In genomic region chr17:50612281-50612680, GRCh38 we compare ENCODE assay signal across 30 cellular contexts. TPM values are rescaled to one million over a fixed set of nuclear protein-coding genes. Genes with fewer than 3 reads are reported as not detected.
A peak's percentile ranks its signal among the peaks of the same experiment; 100 is the strongest.
DNase-seq lines count a peak whose midpoint lies in the region; ATAC-seq, FAIRE-seq and TF ChIP-seq lines count a peak whose summit lies in the region.
"Had no signal": no experiment of that assay in that cellular context is flagged by ENCODE, and none has a peak within 500 bp of the region (broad histone marks: within the 10 kb centered on the region; RNA-seq: fewer than 3 reads in every experiment).

No MANE protein-coding gene starts in this region.

- no peak overlapping the region for H3K4me2 ChIP-seq in H1 (ENCODE audit: insufficient read depth in 1 of 2, low read depth in 2 of 2, low read length in 2 of 2)
- no peak overlapping the region for H3K4me2 ChIP-seq in neural progenitor cell
- H3K4me2 ChIP-seq: BLaER1 had no signal

- H3K27ac ChIP-seq in HEK293 (ENCODE audit: extremely low read depth, low read depth, low read length): no peak overlapping the region
- peak overlapping the region; percentile 83 for H3K27ac ChIP-seq in WERI-Rb-1
- H3K27ac ChIP-seq in H1 (ENCODE audit: low read depth, low read length): no peak overlapping the region
- H3K27ac ChIP-seq in neural progenitor cell: no peak overlapping the region
- H3K27ac ChIP-seq: BLaER1 had no signal

- no peak overlapping the region for H3K18ac ChIP-seq in H1 (ENCODE audit: extremely low read depth, low read length)

- no peak overlapping the region for H2BK15ac ChIP-seq in H1 (ENCODE audit: low read length)

- H3K36me3 ChIP-seq in HEK293 (ENCODE audit: control insufficient read depth in 2 of 2, insufficient read depth in 1 of 2, low read length in 2 of 2) (no peaks in the 10 kb centered on the region), WERI-Rb-1 (peaks cover 39% of the 10 kb centered on the region), H1 (ENCODE audit: control insufficient read depth in 2 of 4, insufficient read depth in 4 of 4, low read length in 3 of 4) (no peaks in the 10 kb centered on the region), neural progenitor cell (no peaks in the 10 kb centered on the region)
- H3K36me3 ChIP-seq: BE2C, BLaER1 had no signal

- POLR2A ChIA-PET in HEK293 (lab: Yijun Ruan, JAX) (no interaction called here), H1 (lab: Charles Lee; ENCODE audit: partially characterized antibody) (no interaction called here)

- no peak for TF ChIP-seq POLR2A in H1 (IDR thresholded peaks at IDR 0.05; ENCODE audit: control extremely low read depth in 1 of 2, low read depth in 2 of 2, low read length in 2 of 2)

- H3K4me1 ChIP-seq in HEK293 (ENCODE audit: control insufficient read depth, insufficient read depth, low read length) (no peaks in the 10 kb centered on the region), H1 (replicated peaks in 1 of 4; ENCODE audit: control insufficient read depth in 3 of 4, insufficient read depth in 4 of 4, low read length in 3 of 4) (peaks cover 0 to 6% (median 3%) of the 10 kb centered on the region in 4 experiments; a peak in 1 of 7 replicates), neural progenitor cell (peaks cover 20% of the 10 kb centered on the region)
- H3K4me1 ChIP-seq: BE2C had no signal

- H3K27me3 Mint-ChIP-seq in neural progenitor cell (ENCODE audit: insufficient read depth, low read depth): peaks cover 6% of the 10 kb centered on the region

- H3F3A ChIP-seq in neural progenitor cell (ENCODE audit: low read depth): no peaks in the 10 kb centered on the region

- TF ChIP-seq EP300 in H1 (IDR thresholded peaks at IDR 0.05; ENCODE audit: borderline replicate concordance in 1 of 2, low read depth in 2 of 2, low read length in 2 of 2): no peak

- 0 out of 2 replicates have a peak overlapping the region, but pooled peaks have one; percentile 17 for H2BK12ac ChIP-seq in H1 (ENCODE audit: low read depth, low read length)

- no peaks in the 10 kb centered on the region for H3K36me3 Mint-ChIP-seq in neural progenitor cell
- H3K36me3 Mint-ChIP-seq: CD14-positive monocyte; CD4-positive, alpha-beta memory T cell; CD4-positive, CD25-positive, alpha-beta regulatory T cell; CD8-positive, alpha-beta memory T cell had no signal

- no peaks in the 10 kb centered on the region for H3K79me1 ChIP-seq in H1 (ENCODE audit: low read depth, low read length)

- no peaks in the 10 kb centered on the region for H3K9me3 Mint-ChIP-seq in neural progenitor cell
- H3K9me3 Mint-ChIP-seq: CD14-positive monocyte; CD4-positive, alpha-beta memory T cell; CD4-positive, CD25-positive, alpha-beta regulatory T cell; CD8-positive, alpha-beta memory T cell had no signal

- 0 out of 2 replicates have a peak overlapping the region, but pooled peaks have one; percentile 35 for H2BK5ac ChIP-seq in H1 (ENCODE audit: low read depth, low read length)

- no peak overlapping the region for H3K4ac ChIP-seq in H1 (replicated peaks; ENCODE audit: insufficient read length, low read depth, low read length)

- no peak overlapping the region for H3K56ac ChIP-seq in H1 (replicated peaks; ENCODE audit: insufficient read length, low read depth, low read length)

- no peak overlapping the region for H2AFZ ChIP-seq in H1 (ENCODE audit: low read length)
- no peak overlapping the region for H2AFZ ChIP-seq in neural progenitor cell (replicated peaks)

- H4K20me1 ChIP-seq in H1 (replicated peaks in 1 of 2; ENCODE audit: control insufficient read depth in 1 of 2, insufficient read depth in 2 of 2, low read length in 2 of 2) (peaks cover 0 to 2% of the 10 kb centered on the region in 2 experiments), neural progenitor cell (ENCODE audit: low read depth) (no peaks in the 10 kb centered on the region)
- H4K20me1 ChIP-seq: BLaER1 had no signal

- no peak overlapping the region for H2BK120ac ChIP-seq in H1 (replicated peaks; ENCODE audit: low read depth, low read length)

- H2AK5ac ChIP-seq in H1 (ENCODE audit: low read depth, low read length): no peak overlapping the region

- H3K23ac ChIP-seq in H1 (ENCODE audit: insufficient read length): no peak overlapping the region

- FAIRE-seq in H1 (lab: Jason Lieb, UNC): no peak
- FAIRE-seq: A204.1, GM12878, GM12892, GM18507 had no signal

- TF ChIP-seq CTCF in HEK293 (tag by site-specific recombination; IDR thresholded peaks at IDR 0.05) (no peak), WERI-Rb-1 (IDR thresholded peaks at IDR 0.05; ENCODE audit: low read depth, low read length) (no peak), H1 (IDR thresholded peaks at IDR 0.05; ENCODE audit: control extremely low read depth in 1 of 3, insufficient read depth in 1 of 3, low read depth in 1 of 3, low read length in 3 of 3) (no peak), neural progenitor cell (IDR thresholded peaks at IDR 0.05) (no peak)

- H3K79me2 ChIP-seq in H1 (ENCODE audit: control insufficient read depth in 1 of 2, insufficient read depth in 2 of 2, low read length in 2 of 2): no peaks in the 10 kb centered on the region
- no peaks in the 10 kb centered on the region for H3K79me2 ChIP-seq in neural progenitor cell (ENCODE audit: low read depth)

- H3K9me3 ChIP-seq in HEK293 (ENCODE audit: control insufficient read depth, insufficient read depth, low read depth, low read length): no peaks in the 10 kb centered on the region
- H3K9me3 ChIP-seq in WERI-Rb-1 (ENCODE audit: severe bottlenecking): no peaks in the 10 kb centered on the region
- H3K9me3 ChIP-seq in H1 (ENCODE audit: insufficient read depth in 2 of 2, low read depth in 1 of 2, low read length in 1 of 2): no peaks in the 10 kb centered on the region
- no peaks in the 10 kb centered on the region for H3K9me3 ChIP-seq in neural progenitor cell (ENCODE audit: low read depth)
- H3K9me3 ChIP-seq: BE2C, BLaER1 had no signal

- H3K9ac ChIP-seq in H1 (replicated peaks in 1 of 4; ENCODE audit: extremely low read depth in 1 of 4, low read depth in 3 of 4, low read length in 3 of 4) (no peak overlapping the region), neural progenitor cell (no peak overlapping the region)
- H3K9ac ChIP-seq: BLaER1 had no signal

- no peak for TF ChIP-seq RAD21 in H1 (IDR thresholded peaks at IDR 0.05 in 1 of 2, conservative IDR thresholded peaks at IDR 0.05 in 1 of 2; ENCODE audit: low read depth in 2 of 2, low read length in 2 of 2)

- no peaks in the 10 kb centered on the region for H3K23me2 ChIP-seq in H1 (ENCODE audit: low read depth, low read length)

- no peak overlapping the region for H4K8ac ChIP-seq in H1 (ENCODE audit: extremely low read depth, insufficient read depth, low read length)

- H4K91ac ChIP-seq in H1 (replicated peaks; ENCODE audit: insufficient read length, low read length): peak overlapping the region; percentile 30

- H3K4me3 Mint-ChIP-seq in neural progenitor cell: no peak overlapping the region
- H3K4me3 Mint-ChIP-seq: CD14-positive monocyte; CD4-positive, alpha-beta memory T cell; CD4-positive, CD25-positive, alpha-beta regulatory T cell; CD8-positive, alpha-beta memory T cell had no signal

- peaks cover 30% of the 10 kb centered on the region for H3K4me1 Mint-ChIP-seq in neural progenitor cell

- no peak overlapping the region for H4K5ac ChIP-seq in H1 (ENCODE audit: insufficient read length, low read depth, low read length)

- no peak overlapping the region for H3K4me3 ChIP-seq in HEK293 (ENCODE audit: low read depth, low read length)
- H3K4me3 ChIP-seq in WERI-Rb-1 (ENCODE audit: low read depth, low read length): no peak overlapping the region
- H3K4me3 ChIP-seq in H1 (ENCODE audit: extremely low read depth in 1 of 4, insufficient read depth in 2 of 4, low read depth in 3 of 4, low read length in 4 of 4): no peak overlapping the region
- H3K4me3 ChIP-seq in neural progenitor cell: no peak overlapping the region
- H3K4me3 ChIP-seq: BLaER1, GM12878 had no signal

- CTCF ChIA-PET in HEK293 (lab: Yijun Ruan, JAX) (interaction anchor here (0.6 to 1.4 kb wide), 2 partner anchors 14 to 22 kb away, joined by 3 read pairs; no protein-coding TSS in a partner anchor), H1 (lab: Charles Lee; ENCODE audit: partially characterized antibody) (interaction anchor here (0.7 to 19.7 kb wide), 14 partner anchors 9 to 141 kb away, joined by 3 to 300 read pairs (median 5); partner anchors contain the start of gene ABCC3)

- H3K27me3 ChIP-seq in WERI-Rb-1 (ENCODE audit: insufficient read depth, low read depth, severe bottlenecking) (no peaks in the 10 kb centered on the region), H1 (replicated peaks in 1 of 4; ENCODE audit: control insufficient read depth in 3 of 4, extremely low read depth in 1 of 4, insufficient read depth in 3 of 4, low read length in 3 of 4) (no peaks in the 10 kb centered on the region), neural progenitor cell (no peaks in the 10 kb centered on the region)
- H3K27me3 ChIP-seq: BE2C, BLaER1 had no signal

- 80% methylated on average over 11 of the region's 12 CpGs; no CpG with 5 or more reads in 1 of the 2 experiments for WGBS in H1 (ENCODE audit: extremely low coverage in 1 of 2, insufficient coverage in 1 of 2, insufficient read length in 1 of 2, insufficient replicate concordance in 2 of 2, low coverage in 1 of 2, low lambda C conversion rate in 2 of 2, missing lambda C conversion rate in 1 of 2), 2 experiments

- DNase-seq in WERI-Rb-1 (peak; percentile 60), H1 (ENCODE audit: low read depth in 1 of 2, low spot score in 2 of 2) (no peak), neural progenitor cell (ENCODE audit: low spot score) (no peak), SKM-1 treated with dmso at 0.1 percent for 144 hours (lab: John Stamatoyannopoulos, UW; ENCODE audit: unreplicated experiment) (no peak), NCI-H1930 (lab: John Stamatoyannopoulos, UW) (no peak), amniotic stem cell (lab: John Stamatoyannopoulos, UW) (no peak)
- DNase-seq: 8988T; ACHN; BE2C; C1 segment of cervical spinal cord; CD4-positive, alpha-beta memory T cell; CD4-positive, CD25-positive, alpha-beta regulatory T cell; CD8-positive, alpha-beta memory T cell; COR-L47; DMS 273 treated with DMSO at 0.1 percent for 48 hours; DMS153; DMS53; DMS79; DND-41; EL; GDM1 had no signal

- no peak for ATAC-seq in GM21723 (IDR thresholded peaks at IDR 0.05; ENCODE audit: unreplicated experiment)
- ATAC-seq: GM12878 had no signal

- H2BK20ac ChIP-seq in H1 (ENCODE audit: low read length): no peak overlapping the region

- no peak overlapping the region for H3K14ac ChIP-seq in H1 (ENCODE audit: insufficient read length)

- peak overlapping the region; percentile 71 for H3K27ac Mint-ChIP-seq in neural progenitor cell
- H3K27ac Mint-ChIP-seq: CD14-positive monocyte; CD8-positive, alpha-beta memory T cell had no signal

RNA-seq across cellular contexts. Expression of gene ABCC3, which starts 22.4 kb away (rescaled TPM):
- 0.37 and 0.71 TPM in 2 replicates for total RNA-seq in H1 (2021; fragmentation: NEBNext Ultra II Directional; extraction: Animal tissue kit (Norgen Biotek cat#: 25700))
- 0.22 and 0.35 TPM in 2 replicates for polyA plus RNA-seq in H1 (2011; rRNA removed)
- polyA plus RNA-seq in H1 (2011; cell fraction: cytosol; rRNA removed): 0.40 TPM
- polyA plus RNA-seq in H1 (2011; cell fraction: nucleus; rRNA removed): 2.4 TPM
- 0.54 to 0.84 TPM (median 0.60 TPM) in 4 replicates for polyA plus RNA-seq in H1 (2012, experiment 1 of 2)
- 0.17 TPM for polyA plus RNA-seq in H1 (2012, experiment 2 of 2)
- 0.20 TPM for polyA plus RNA-seq in H1 (2013, experiment 1 of 2)
- polyA plus RNA-seq in H1 (2013, experiment 2 of 2): 0.37 TPM
- 0.35 and 1.1 TPM in 2 replicates for polyA minus RNA-seq in H1 (2011; rRNA and poly(A)+ RNA removed)
- polyA minus RNA-seq in H1 (2011; cell fraction: cytosol; rRNA and poly(A)+ RNA removed): 1.5 TPM
- 0.40 TPM for polyA minus RNA-seq in H1 (2011; cell fraction: nucleus; rRNA and poly(A)+ RNA removed)
- 0.22 TPM in 1 of 2 replicates, not detected in the other for total RNA-seq in neural progenitor cell (ENCODE audit: low replicate concordance)
- total RNA-seq: G401 had no signal
- polyA plus RNA-seq: CD4-positive, alpha-beta memory T cell; CD8-positive, alpha-beta memory T cell had no signal

RNA-seq across cellular contexts. Expression of gene CACNA1G, which starts 51.8 kb away (rescaled TPM):
- 4.8 and 4.9 TPM in 2 replicates for total RNA-seq in H1 (2021; fragmentation: NEBNext Ultra II Directional; extraction: Animal tissue kit (Norgen Biotek cat#: 25700))
- 2.9 and 4.8 TPM in 2 replicates for polyA plus RNA-seq in H1 (2011; rRNA removed)
- 3.4 TPM for polyA plus RNA-seq in H1 (2011; cell fraction: cytosol; rRNA removed)
- 10.8 TPM for polyA plus RNA-seq in H1 (2011; cell fraction: nucleus; rRNA removed)
- polyA plus RNA-seq in H1 (2012, experiment 1 of 2): 4.0 to 4.7 TPM (median 4.5 TPM) in 4 replicates
- 4.1 TPM for polyA plus RNA-seq in H1 (2012, experiment 2 of 2)
- 2.5 TPM for polyA plus RNA-seq in H1 (2013, experiment 1 of 2)
- polyA plus RNA-seq in H1 (2013, experiment 2 of 2): 2.6 TPM
- 5.9 and 6.1 TPM in 2 replicates for polyA minus RNA-seq in H1 (2011; rRNA and poly(A)+ RNA removed)
- polyA minus RNA-seq in H1 (2011; cell fraction: cytosol; rRNA and poly(A)+ RNA removed): 3.8 TPM
- polyA minus RNA-seq in H1 (2011; cell fraction: nucleus; rRNA and poly(A)+ RNA removed): 7.7 TPM
- 1.6 and 4.9 TPM in 2 replicates for total RNA-seq in neural progenitor cell (ENCODE audit: low replicate concordance)
- total RNA-seq: CD4-positive, alpha-beta memory T cell had no signal
- polyA plus RNA-seq: CD14-positive monocyte; CD4-positive, alpha-beta memory T cell; CD4-positive, CD25-positive, alpha-beta regulatory T cell; CD8-positive, alpha-beta memory T cell had no signal
